In genomic region chr14:35285168-35285990, GRCh38 we compare ENCODE assay signal across 8 cellular contexts. TPM values are rescaled to one million over a fixed set of nuclear protein-coding genes. Genes with fewer than 3 reads are reported as not detected.
A peak's percentile ranks its signal among the peaks of the same experiment; 100 is the strongest.
DNase-seq lines count a peak whose midpoint lies in the region; ATAC-seq, FAIRE-seq and TF ChIP-seq lines count a peak whose summit lies in the region.

No MANE protein-coding gene starts in this region.

- in situ Hi-C loops in brain microvascular endothelial cell (cut with HindIII; ENCODE audit: low pct_ligation_motif_present, low sequenced_read_pairs): no loop called here

- H3K36me3 ChIP-seq in left ventricle myocardium inferior (no peaks in the 10 kb centered on the region), brain microvascular endothelial cell (replicated peaks) (no peaks in the 10 kb centered on the region)

- no peak for FAIRE-seq in D721Med (lab: Jason Lieb, UNC)

- peaks cover 11% of the 10 kb centered on the region for H3K4me1 ChIP-seq in left ventricle myocardium inferior

- peak; percentile 40 for DNase-seq in stimulated activated CD4-positive, alpha-beta T cell treated with anti-CD3 and anti-CD28 coated beads, Interleukin-4, amount 100 ng/mL, for 24 hours
- no peak for DNase-seq in stimulated activated CD4-positive, alpha-beta T cell treated with anti-CD3 and anti-CD28 coated beads, Interleukin-4, amount 100 ng/mL, for 4 hours
- DNase-seq in RKO (ENCODE audit: low spot score) (peak; percentile 38), left ventricle myocardium inferior (no peak), brain microvascular endothelial cell (no peak), D721Med (ENCODE audit: insufficient read length, low spot score) (no peak), occipital lobe (lab: John Stamatoyannopoulos, UW) (no peak)

- TF ChIP-seq CTCF in left ventricle myocardium inferior (IDR thresholded peaks at IDR 0.05; ENCODE audit: borderline replicate concordance) (no peak), brain microvascular endothelial cell (IDR thresholded peaks at IDR 0.05; ENCODE audit: low read depth, low read length, missing control alignments) (no peak), D721Med (IDR thresholded peaks at IDR 0.05; ENCODE audit: insufficient read depth, missing control alignments) (no peak)

- H3K4me3 ChIP-seq in left ventricle myocardium inferior (no peak overlapping the region), brain microvascular endothelial cell (ENCODE audit: low read depth, low read length) (no peak overlapping the region)

- H3K9me3 ChIP-seq in left ventricle myocardium inferior (replicated peaks): no peaks in the 10 kb centered on the region

- H3K27ac ChIP-seq in left ventricle myocardium inferior (replicated peaks) (peak overlapping the region; percentile 31), brain microvascular endothelial cell (no peak overlapping the region)

- intact Hi-C loops in left ventricle myocardium inferior (cut with micrococcal nuclease): no loop called here

- ATAC-seq in HG03039 (IDR thresholded peaks at IDR 0.05; ENCODE audit: unreplicated experiment): peak; percentile 52

- no peaks in the 10 kb centered on the region for H3K27me3 ChIP-seq in left ventricle myocardium inferior (ENCODE audit: low read depth)
- H3K27me3 ChIP-seq in brain microvascular endothelial cell (replicated peaks): no peaks in the 10 kb centered on the region

RNA-seq across cellular contexts. Expression of gene PSMA6, which starts 6.8 kb away (rescaled TPM):
- 179 TPM for total RNA-seq in left ventricle myocardium inferior
- 175 TPM for total RNA-seq in occipital lobe

Comparison
In these comparisons a context has a peak if more than half of its experiments do, and no peak if none do; other contexts are left out.
1. DNase-seq: peak in stimulated activated CD4-positive, alpha-beta T cell treated with anti-CD3 and anti-CD28 coated beads, Interleukin-4, amount 100 ng/mL, for 24 hours (single experiment) and RKO (single experiment); none in stimulated activated CD4-positive, alpha-beta T cell treated with anti-CD3 and anti-CD28 coated beads, Interleukin-4, amount 100 ng/mL, for 4 hours (0 of 2), left ventricle myocardium inferior (single experiment), brain microvascular endothelial cell (single experiment), D721Med (single experiment) and occipital lobe (single experiment).